ENCODE assay signal across 15 cellular contexts in the genomic region with DNA sequence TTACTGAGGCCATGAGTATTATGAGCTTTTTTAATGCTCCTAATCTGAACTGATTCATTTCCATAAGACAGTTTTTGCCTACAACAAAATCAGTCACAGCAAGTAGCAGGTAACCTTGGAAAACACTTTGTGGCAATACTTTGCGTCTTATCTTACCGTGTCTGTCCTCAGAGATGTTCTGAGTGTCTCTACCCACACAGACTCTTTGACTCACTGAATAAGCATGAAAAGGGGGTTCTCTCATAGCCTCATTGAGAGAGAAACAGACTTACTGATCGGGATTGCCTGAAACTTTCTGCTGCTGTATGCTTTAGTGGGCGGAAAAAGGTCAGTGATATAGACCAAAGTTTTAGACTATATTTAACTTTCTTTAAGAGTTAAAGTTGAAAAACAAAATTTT.
"Had no signal": no experiment of that assay in that cellular context is flagged by ENCODE, and none has a peak within 500 bp of the region (broad histone marks: within the 10 kb centered on the region; RNA-seq: fewer than 3 reads in every experiment).

No MANE protein-coding gene starts in this region.

- FAIRE-seq: bronchial epithelial cell, frontal cortex, kidney had no signal

- H3K4me3 ChIP-seq: left lung, sigmoid colon, SK-N-MC, tibial nerve, vagina had no signal

- H3K27me3 ChIP-seq: left lung, sigmoid colon, tibial nerve, vagina had no signal

- DNase-seq: activated CD8-positive, alpha-beta memory T cell treated with anti-CD3 and anti-CD28 coated beads, Interleukin-2, amount 10 ng/mL, durations not matched to agents 7 days and 5 days; activated naive CD4-positive, alpha-beta T cell; cerebellar nuclear complex; effector CD4-positive, alpha-beta T cell; kidney; left lung; occipital lobe; posterior cingulate gyrus; sigmoid colon; stimulated activated naive CD4-positive, alpha-beta T cell treated with Interleukin-2 at 50 U/mL for 16 hours had no signal

- H3K27ac ChIP-seq: left lung, sigmoid colon, SK-N-MC, tibial nerve, vagina had no signal

- H3K36me3 ChIP-seq: left lung, sigmoid colon, tibial nerve, vagina had no signal

- H3K36me3 Mint-ChIP-seq: activated CD8-positive, alpha-beta memory T cell treated with anti-CD3 and anti-CD28 coated beads, Interleukin-2, amount 10 ng/mL, durations not matched to agents 7 days and 5 days had no signal

- ATAC-seq: activated CD8-positive, alpha-beta memory T cell treated with anti-CD3 and anti-CD28 coated beads, Interleukin-2, amount 10 ng/mL, durations not matched to agents 7 days and 5 days; left lung had no signal

- H3K4me1 ChIP-seq: left lung, sigmoid colon, vagina had no signal

- H3K4me3 Mint-ChIP-seq: activated CD8-positive, alpha-beta memory T cell treated with anti-CD3 and anti-CD28 coated beads, Interleukin-2, amount 10 ng/mL, durations not matched to agents 7 days and 5 days had no signal

- H3K27ac Mint-ChIP-seq: activated CD8-positive, alpha-beta memory T cell treated with anti-CD3 and anti-CD28 coated beads, Interleukin-2, amount 10 ng/mL, durations not matched to agents 7 days and 5 days had no signal

- H3K9me3 ChIP-seq: left lung, sigmoid colon, tibial nerve, vagina had no signal
